Comparison of ENCODE assay signal across 25 cellular contexts in the genomic region with DNA sequence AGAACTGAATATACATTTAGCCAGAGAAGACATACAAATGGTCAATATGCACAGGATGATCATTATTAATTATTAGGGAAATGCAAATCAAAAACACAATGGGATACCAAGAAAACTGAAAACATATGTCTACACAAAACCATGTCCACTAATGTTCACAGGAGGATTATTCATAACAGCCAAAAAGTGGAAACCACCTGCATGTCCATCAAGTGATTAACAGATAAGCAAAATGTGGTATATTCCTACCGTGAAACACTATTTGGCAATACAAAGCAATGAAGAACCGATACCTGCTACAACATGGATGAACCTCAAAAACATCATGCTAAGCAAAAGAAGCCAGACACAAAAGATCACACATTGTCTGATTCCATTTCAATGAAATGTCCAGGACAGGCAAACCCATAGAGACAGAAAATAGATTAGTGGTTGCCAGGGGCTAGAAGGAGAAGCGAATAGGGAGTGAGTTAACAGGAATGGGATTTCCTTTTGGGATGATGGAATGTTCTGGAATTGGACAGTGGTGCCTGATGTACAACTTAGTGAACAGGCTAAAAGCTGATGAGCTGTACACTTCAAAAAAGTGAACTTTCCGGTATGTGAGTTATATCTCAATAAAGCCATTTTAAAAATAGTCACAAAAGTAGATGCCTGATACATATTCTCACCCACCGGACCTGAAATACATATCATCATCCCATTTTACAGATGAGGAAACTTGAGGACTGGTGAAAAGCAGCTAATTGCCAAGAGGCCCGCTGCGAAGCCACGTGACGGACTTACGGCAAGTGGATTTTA. TPM values are rescaled to one million over a fixed set of nuclear protein-coding genes. Genes with fewer than 3 reads are reported as not detected.
A peak's percentile ranks its signal among the peaks of the same experiment; 100 is the strongest.
DNase-seq lines count a peak whose midpoint lies in the region; ATAC-seq, FAIRE-seq and TF ChIP-seq lines count a peak whose summit lies in the region.
"Had no signal": no experiment of that assay in that cellular context is flagged by ENCODE, and none has a peak within 500 bp of the region (broad histone marks: within the 10 kb centered on the region; RNA-seq: fewer than 3 reads in every experiment).

No MANE protein-coding gene starts in this region.

- intact Hi-C loops in left ventricle myocardium inferior (cut with micrococcal nuclease) = no loop called here
- intact Hi-C loops in Right ventricle myocardium inferior (cut with DNase I) = no loop called here
- intact Hi-C loops in activated T-helper 2 cell treated with anti-CD3 and anti-CD28 coated beads, Interferon-gamma antibody, Interleukin-2, Interleukin-4, amounts not matched to agents 10 μg/mL and 5 μg/mL and 100 μg/mL, durations not matched to agents 14 hours and 24 hours and 36 hours (cut with micrococcal nuclease) = no loop called here
- intact Hi-C loops in HepG2 (cut with micrococcal nuclease; ENCODE audit: unreplicated experiment) = loop anchor here (2.0 to 10.0 kb wide), 2 partner anchors 15 to 89 kb away; no protein-coding TSS in a partner anchor

- no peak for FAIRE-seq in HepG2 (lab: Jason Lieb, UNC)

- H3K36me3 Mint-ChIP-seq in activated T-helper 2 cell treated with anti-CD3 and anti-CD28 coated beads, Interferon-gamma antibody, Interleukin-2, Interleukin-4, amounts not matched to agents 10 μg/mL and 5 μg/mL and 100 μg/mL, durations not matched to agents 14 hours and 24 hours and 36 hours (ENCODE audit: low read depth) = peaks cover 3% of the 10 kb centered on the region

- no peaks in the 10 kb centered on the region for H3K9me3 Mint-ChIP-seq in activated T-helper 2 cell treated with anti-CD3 and anti-CD28 coated beads, Interferon-gamma antibody, Interleukin-2, Interleukin-4, amounts not matched to agents 10 μg/mL and 5 μg/mL and 100 μg/mL, durations not matched to agents 14 hours and 24 hours and 36 hours
- H3K9me3 Mint-ChIP-seq: activated CD4-positive, alpha-beta memory T cell treated with anti-CD3 and anti-CD28 coated beads, Interleukin-2, amount 10 ng/mL, durations not matched to agents 7 days and 5 days; activated naive CD4-positive, alpha-beta T cell treated with anti-CD3 and anti-CD28 coated beads for 36 hours; dendritic cell treated with granulocyte-macrophage colony-stimulating factor and Interleukin-4, amounts not matched to agents 40 ng/mL and 50 ng/mL, for 4 days; HFFc6 had no signal

- H3K36me3 ChIP-seq in left ventricle myocardium inferior (no peaks in the 10 kb centered on the region), HepG2 (replicated peaks in 1 of 2; ENCODE audit: control insufficient read depth in 1 of 2, insufficient read depth in 2 of 2, low read length in 2 of 2) (peaks cover 0 to 16% of the 10 kb centered on the region in 2 experiments; a peak in 3 of 5 replicates), smooth muscle cell (ENCODE audit: low read depth) (no peaks in the 10 kb centered on the region), MM.1S (replicated peaks; ENCODE audit: insufficient read depth, low read length) (no peaks in the 10 kb centered on the region)
- H3K36me3 ChIP-seq: Peyer's patch, suprapubic skin had no signal

- in situ Hi-C loops in HepG2 (cut with HindIII; ENCODE audit: extremely low pct_ligation_motif_present, low pct_unique_long_range_greater_than_20kb) = no loop called here

- no peak overlapping the region for H2AFZ ChIP-seq in HepG2 (ENCODE audit: low read length)
- no peak overlapping the region for H2AFZ ChIP-seq in smooth muscle cell (ENCODE audit: low read depth)
- H2AFZ ChIP-seq in MM.1S (ENCODE audit: low read length) = no peak overlapping the region

- no peaks in the 10 kb centered on the region for H3F3A ChIP-seq in smooth muscle cell (ENCODE audit: low read depth)
- no peaks in the 10 kb centered on the region for H3F3A ChIP-seq in MM.1S (ENCODE audit: insufficient read depth, low read length)

- peaks cover 10% of the 10 kb centered on the region for H3K4me1 Mint-ChIP-seq in activated T-helper 2 cell treated with anti-CD3 and anti-CD28 coated beads, Interferon-gamma antibody, Interleukin-2, Interleukin-4, amounts not matched to agents 10 μg/mL and 5 μg/mL and 100 μg/mL, durations not matched to agents 14 hours and 24 hours and 36 hours (ENCODE audit: low read depth)
- H3K4me1 Mint-ChIP-seq: activated CD4-positive, alpha-beta memory T cell treated with anti-CD3 and anti-CD28 coated beads, Interleukin-2, amount 10 ng/mL, durations not matched to agents 7 days and 5 days had no signal

- POLR2A ChIA-PET in HepG2 (lab: Yijun Ruan, JAX) = no interaction called here

- 97% methylated on average over 10 of the region's 10 CpGs for WGBS in HepG2 (ENCODE audit: low lambda C conversion rate)
- 84% methylated on average over 10 of the region's 10 CpGs for WGBS in smooth muscle cell (ENCODE audit: low lambda C conversion rate)

- DNase-seq in left ventricle myocardium inferior (no peak), Right ventricle myocardium inferior (ENCODE audit: missing footprints) (no peak), HepG2 (ENCODE audit: low spot score) (no peak), smooth muscle cell (lab: John Stamatoyannopoulos, UW; ENCODE audit: unreplicated experiment) (no peak), MM.1S (no peak), GM19240 (ENCODE audit: insufficient read length, low spot score) (no peak)
- DNase-seq in activated T-helper 2 cell treated with anti-CD3 and anti-CD28 coated beads, Interferon-gamma antibody, Interleukin-2, Interleukin-4, amounts not matched to agents 10 μg/mL and 5 μg/mL and 100 μg/mL, durations not matched to agents 14 hours and 24 hours and 36 hours (ENCODE audit: low spot score) = no peak
- DNase-seq: activated CD4-positive, alpha-beta memory T cell treated with anti-CD3 and anti-CD28 coated beads, Interleukin-2, amount 10 ng/mL, durations not matched to agents 7 days and 5 days; activated CD4-positive, CD25-positive, alpha-beta regulatory T cell; activated naive CD4-positive, alpha-beta T cell treated with anti-CD3 and anti-CD28 coated beads for 36 hours; activated T-cell treated with anti-CD3 and anti-CD28 coated beads, Interleukin-2, amount 50 U/mL, for 1 hour; foreskin fibroblast; HFFc6; Karpas-422; NCI-H1105; NCI-H2081; NCI-H446 treated with DMSO at 0.1 percent for 48 hours; NK-92 treated with Interleukin-12 subunit alpha and Interleukin-12 subunit beta, amount 100 ng/mL, for 24 hours; Peyer's patch; spleen; T-helper 9 cell had no signal

- peak overlapping the region; percentile 91 for H3K27ac ChIP-seq in left ventricle myocardium inferior (replicated peaks)
- H3K27ac ChIP-seq in HepG2 (ENCODE audit: extremely low read length, insufficient read depth, low read length) = no peak overlapping the region
- H3K27ac ChIP-seq in smooth muscle cell (ENCODE audit: low read depth) = peak overlapping the region; percentile 10
- H3K27ac ChIP-seq in MM.1S (ENCODE audit: low read length) = no peak overlapping the region
- H3K27ac ChIP-seq: Peyer's patch, suprapubic skin had no signal

- H3K27me3 Mint-ChIP-seq in activated T-helper 2 cell treated with anti-CD3 and anti-CD28 coated beads, Interferon-gamma antibody, Interleukin-2, Interleukin-4, amounts not matched to agents 10 μg/mL and 5 μg/mL and 100 μg/mL, durations not matched to agents 14 hours and 24 hours and 36 hours (ENCODE audit: low read depth) = no peaks in the 10 kb centered on the region
- H3K27me3 Mint-ChIP-seq: activated CD4-positive, alpha-beta memory T cell treated with anti-CD3 and anti-CD28 coated beads, Interleukin-2, amount 10 ng/mL, durations not matched to agents 7 days and 5 days; dendritic cell treated with granulocyte-macrophage colony-stimulating factor and Interleukin-4, amounts not matched to agents 40 ng/mL and 50 ng/mL, for 4 days had no signal

- no peak overlapping the region for H3K9ac ChIP-seq in HepG2 (ENCODE audit: insufficient read depth, low read depth, low read length)
- H3K9ac ChIP-seq in smooth muscle cell (ENCODE audit: low read depth) = no peak overlapping the region
- H3K9ac ChIP-seq in MM.1S (ENCODE audit: low read length) = no peak overlapping the region

- peaks cover 95% of the 10 kb centered on the region for H3K79me2 ChIP-seq in HepG2 (ENCODE audit: insufficient read depth, low read length)
- H3K79me2 ChIP-seq in smooth muscle cell (ENCODE audit: low read depth) = peaks cover 44% of the 10 kb centered on the region
- H3K79me2 ChIP-seq in MM.1S (ENCODE audit: low read length) = peaks cover 96% of the 10 kb centered on the region

- H3K4me3 ChIP-seq in left ventricle myocardium inferior (no peak overlapping the region), HepG2 (replicated peaks in 1 of 3; ENCODE audit: insufficient read depth in 1 of 3, low read depth in 2 of 3, low read length in 3 of 3) (no peak overlapping the region), smooth muscle cell (no peak overlapping the region), MM.1S (ENCODE audit: low read length) (no peak overlapping the region)
- H3K4me3 ChIP-seq: Peyer's patch, spleen, suprapubic skin had no signal

- TF ChIP-seq POLR2A in HepG2 (IDR thresholded peaks at IDR 0.05; ENCODE audit: insufficient read depth in 1 of 2, low read depth in 2 of 2, low read length in 2 of 2) = no peak

- H4K20me1 ChIP-seq in HepG2 (ENCODE audit: insufficient read depth, low read length) (peaks cover 69% of the 10 kb centered on the region), smooth muscle cell (ENCODE audit: low read depth) (peaks cover 98% of the 10 kb centered on the region), MM.1S (ENCODE audit: insufficient read depth, low read length) (no peaks in the 10 kb centered on the region; the same call in 1 of the 2 replicates)

- H3K4me1 ChIP-seq in left ventricle myocardium inferior (peaks cover 100% of the 10 kb centered on the region), HepG2 (ENCODE audit: insufficient read depth, low read length) (peaks cover 97% of the 10 kb centered on the region), smooth muscle cell (ENCODE audit: low read depth) (peaks cover 16% of the 10 kb centered on the region), MM.1S (ENCODE audit: low read length) (no peaks in the 10 kb centered on the region)

- CTCF ChIA-PET in HepG2 (lab: Yijun Ruan, JAX; ENCODE audit: low intra/inter-chr PET ratio, low total read pairs) = no interaction called here

- H3K27me3 ChIP-seq in left ventricle myocardium inferior (ENCODE audit: low read depth) (no peaks in the 10 kb centered on the region), HepG2 (ENCODE audit: control insufficient read depth in 1 of 2, insufficient read depth in 2 of 2, low read length in 2 of 2) (no peaks in the 10 kb centered on the region), smooth muscle cell (ENCODE audit: low read depth) (no peaks in the 10 kb centered on the region), MM.1S (replicated peaks; ENCODE audit: insufficient read depth, low read length) (no peaks in the 10 kb centered on the region)
- H3K27me3 ChIP-seq: Peyer's patch, spleen, suprapubic skin had no signal

- no peak for TF ChIP-seq CTCF in left ventricle myocardium inferior (IDR thresholded peaks at IDR 0.05; ENCODE audit: borderline replicate concordance)
- no peak for TF ChIP-seq CTCF in HepG2 (CRISPR knock-in tag; IDR thresholded peaks at IDR 0.05)
- no peak for TF ChIP-seq CTCF in smooth muscle cell (IDR thresholded peaks at IDR 0.05; ENCODE audit: borderline replicate concordance, insufficient read depth, poor library complexity, severe bottlenecking)
- no peak for TF ChIP-seq CTCF in MM.1S (IDR thresholded peaks at IDR 0.05; ENCODE audit: low read length)

- no peaks in the 10 kb centered on the region for H3K9me3 ChIP-seq in left ventricle myocardium inferior (replicated peaks)
- no peaks in the 10 kb centered on the region for H3K9me3 ChIP-seq in HepG2 (ENCODE audit: low read length)
- H3K9me3 ChIP-seq in smooth muscle cell (replicated peaks; ENCODE audit: low read depth) = no peaks in the 10 kb centered on the region
- no peaks in the 10 kb centered on the region for H3K9me3 ChIP-seq in MM.1S (replicated peaks; ENCODE audit: insufficient read depth, low read length)
- H3K9me3 ChIP-seq: Peyer's patch, spleen, suprapubic skin had no signal

- TF ChIP-seq EP300 in HepG2 (IDR thresholded peaks at IDR 0.05; ENCODE audit: low read depth in 2 of 2, low read length in 2 of 2) (no peak), HepG2 (CRISPR knock-in tag; IDR thresholded peaks at IDR 0.05; ENCODE audit: borderline replicate concordance) (no peak)

- H3K27ac Mint-ChIP-seq in activated T-helper 2 cell treated with anti-CD3 and anti-CD28 coated beads, Interferon-gamma antibody, Interleukin-2, Interleukin-4, amounts not matched to agents 10 μg/mL and 5 μg/mL and 100 μg/mL, durations not matched to agents 14 hours and 24 hours and 36 hours = peak overlapping the region; percentile 5
- H3K27ac Mint-ChIP-seq: activated CD4-positive, alpha-beta memory T cell treated with anti-CD3 and anti-CD28 coated beads, Interleukin-2, amount 10 ng/mL, durations not matched to agents 7 days and 5 days; activated naive CD4-positive, alpha-beta T cell treated with anti-CD3 and anti-CD28 coated beads for 36 hours; dendritic cell treated with granulocyte-macrophage colony-stimulating factor and Interleukin-4, amounts not matched to agents 40 ng/mL and 50 ng/mL, for 4 days; HFFc6 had no signal

- H3K4me2 ChIP-seq in HepG2 (ENCODE audit: low read depth, low read length) (no peak overlapping the region), smooth muscle cell (no peak overlapping the region), MM.1S (ENCODE audit: low read depth, low read length) (no peak overlapping the region)

- H3K9me2 ChIP-seq in MM.1S (replicated peaks; ENCODE audit: insufficient read depth, low read length) = no peaks in the 10 kb centered on the region

- H3K4me3 Mint-ChIP-seq in activated T-helper 2 cell treated with anti-CD3 and anti-CD28 coated beads, Interferon-gamma antibody, Interleukin-2, Interleukin-4, amounts not matched to agents 10 μg/mL and 5 μg/mL and 100 μg/mL, durations not matched to agents 14 hours and 24 hours and 36 hours (ENCODE audit: low read depth) = no peak overlapping the region
- H3K4me3 Mint-ChIP-seq: activated CD4-positive, alpha-beta memory T cell treated with anti-CD3 and anti-CD28 coated beads, Interleukin-2, amount 10 ng/mL, durations not matched to agents 7 days and 5 days; activated naive CD4-positive, alpha-beta T cell treated with anti-CD3 and anti-CD28 coated beads for 36 hours; dendritic cell treated with granulocyte-macrophage colony-stimulating factor and Interleukin-4, amounts not matched to agents 40 ng/mL and 50 ng/mL, for 4 days; HFFc6 had no signal

- BruUV-seq in HepG2 (replicated peaks; lab: Mats Ljungman, UMichigan) = no TSS peak

- no peak for TF ChIP-seq RAD21 in HepG2 (CRISPR knock-in tag; IDR thresholded peaks at IDR 0.05)

- no peak for ATAC-seq in Right ventricle myocardium inferior
- no peak for ATAC-seq in HepG2
- no peak for ATAC-seq in GM21737 (IDR thresholded peaks at IDR 0.05; ENCODE audit: unreplicated experiment)
- ATAC-seq: SK-N-SH treated with all-trans-retinoic acid at 6 μM for 48 hours had no signal

RNA-seq across cellular contexts. Expression of a gene that starts 33.6 kb away (rescaled TPM):
- 127 TPM for total RNA-seq in left ventricle myocardium inferior
- total RNA-seq in Right ventricle myocardium inferior = 97.8 TPM
- total RNA-seq in activated T-helper 2 cell treated with anti-CD3 and anti-CD28 coated beads, Interferon-gamma antibody, Interleukin-2, Interleukin-4, amounts not matched to agents 10 μg/mL and 5 μg/mL and 100 μg/mL, durations not matched to agents 14 hours and 24 hours and 36 hours = 27.6 and 27.7 TPM in 2 replicates
- total RNA-seq in HepG2 (2016; rRNA removed; fragmentation: Illumina TruSeq; extraction: Trizol) = 14.4 and 25.9 TPM in 2 replicates
- 38.1 and 38.4 TPM in 2 replicates for total RNA-seq in HepG2 (2016; cell fraction: cytosol; rRNA removed; fragmentation: Illumina TruSeq; extraction: Trizol; ENCODE audit: low read depth)
- 13.8 and 20.2 TPM in 2 replicates for total RNA-seq in HepG2 (2016; cell fraction: insoluble cytoplasmic fraction; rRNA removed; fragmentation: Illumina TruSeq; extraction: Trizol)
- 26.7 and 27.9 TPM in 2 replicates for total RNA-seq in HepG2 (2016; cell fraction: membrane; rRNA removed; fragmentation: Illumina TruSeq; extraction: Trizol)
- 19.7 and 24.5 TPM in 2 replicates for total RNA-seq in HepG2 (2016; cell fraction: nucleus; rRNA removed; fragmentation: Illumina TruSeq; extraction: Trizol)
- 17.0 and 20.2 TPM in 2 replicates for polyA plus RNA-seq in HepG2 (2011; rRNA removed)
- 11.5 and 11.7 TPM in 2 replicates for polyA plus RNA-seq in HepG2 (2011; cell fraction: cytosol; rRNA removed)
- polyA plus RNA-seq in HepG2 (2011; cell fraction: nucleus; rRNA removed) = 34.6 and 39.9 TPM in 2 replicates
- polyA plus RNA-seq in HepG2 (2012) = 18.0 and 18.2 TPM in 2 replicates
- 2.4 and 2.9 TPM in 2 replicates for polyA plus RNA-seq in HepG2 (2016; cell fraction: cytosol; fragmentation: Illumina TruSeq; extraction: Trizol; ENCODE audit: low read depth)
- polyA plus RNA-seq in HepG2 (2016; cell fraction: insoluble cytoplasmic fraction; fragmentation: Illumina TruSeq; extraction: Trizol; ENCODE audit: low read depth) = 15.0 and 20.1 TPM in 2 replicates
- polyA plus RNA-seq in HepG2 (2016; cell fraction: membrane; fragmentation: Illumina TruSeq; extraction: Trizol; ENCODE audit: low read depth) = 5.5 and 6.5 TPM in 2 replicates
- 17.7 and 18.3 TPM in 2 replicates for polyA plus RNA-seq in HepG2 (2016; cell fraction: nucleus; fragmentation: Illumina TruSeq; extraction: Trizol; ENCODE audit: insufficient read depth, low read depth)
- 10.5 and 48.8 TPM in 2 replicates for polyA minus RNA-seq in HepG2 (2011; rRNA and poly(A)+ RNA removed; ENCODE audit: low replicate concordance)
- 29.2 and 34.4 TPM in 2 replicates for polyA minus RNA-seq in HepG2 (2011; cell fraction: cytosol; rRNA and poly(A)+ RNA removed)
- 29.6 and 32.6 TPM in 2 replicates for polyA minus RNA-seq in HepG2 (2011; cell fraction: nucleus; rRNA and poly(A)+ RNA removed)
- total RNA-seq in smooth muscle cell = 7.2 and 11.2 TPM in 2 replicates
- polyA plus RNA-seq in smooth muscle cell = 3.0 and 7.3 TPM in 2 replicates

Comparison
In these comparisons a context has a peak if more than half of its experiments do, and no peak if none do; other contexts are left out.
1. H3K27ac ChIP-seq: peak in left ventricle myocardium inferior (single experiment) and smooth muscle cell (single experiment); none in HepG2 (single experiment) and MM.1S (single experiment).